In the genomic region with DNA sequence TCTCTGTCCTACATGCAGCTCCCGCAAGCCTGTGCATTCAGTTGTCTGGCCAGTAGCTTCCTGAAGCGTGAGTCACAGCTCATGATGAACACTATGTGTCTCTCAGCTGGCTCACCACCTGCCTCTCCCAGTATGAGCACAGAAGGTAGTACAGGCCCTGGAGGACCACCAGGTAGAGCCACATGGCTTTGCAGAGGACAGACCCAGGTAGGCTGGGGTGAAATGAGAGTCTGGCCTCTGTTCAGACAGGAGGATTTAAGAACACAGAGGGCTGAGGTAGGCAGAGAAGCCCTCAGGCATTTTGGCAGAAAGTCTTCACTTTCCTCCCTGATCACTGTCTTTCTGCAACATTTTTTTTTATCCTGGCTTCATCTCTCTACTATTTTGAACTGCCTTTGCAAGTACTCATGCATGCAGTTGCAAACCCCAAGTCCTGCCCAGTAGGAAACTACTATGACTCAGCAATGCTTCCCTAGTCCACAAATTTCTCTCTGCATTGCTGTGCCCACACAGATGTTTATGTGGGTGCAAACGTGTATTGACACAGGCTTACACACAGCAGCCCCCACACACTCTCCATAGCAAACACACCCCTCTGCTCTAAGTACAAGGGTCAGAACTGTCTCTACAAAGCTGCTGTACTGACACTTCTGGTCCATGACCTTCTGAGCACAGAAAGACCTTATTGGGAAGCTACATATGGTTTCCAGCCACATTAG, we compare ENCODE assay signal across 8 cellular contexts. TPM values are rescaled to one million over a fixed set of nuclear protein-coding genes. Genes with fewer than 3 reads are reported as not detected.
DNase-seq lines count a peak whose midpoint lies in the region; ATAC-seq and TF ChIP-seq lines count a peak whose summit lies in the region.

No MANE protein-coding gene starts in this region.

- CTCF ChIA-PET in naive thymus-derived CD4-positive, alpha-beta T cell (lab: Charles Lee) = no interaction called here

- H3K36me3 Mint-ChIP-seq in naive thymus-derived CD4-positive, alpha-beta T cell = no peaks in the 10 kb centered on the region

- H3K4me3 ChIP-seq in astrocyte of the spinal cord (ENCODE audit: low read depth, low read length) = no peak overlapping the region
- H3K4me3 ChIP-seq in naive thymus-derived CD4-positive, alpha-beta T cell (ENCODE audit: low read length) = no peak overlapping the region
- H3K4me3 ChIP-seq in effector memory CD4-positive, alpha-beta T cell (ENCODE audit: insufficient read depth, low read depth, low read length, poor library complexity, severe bottlenecking) = no peak overlapping the region

- peak; percentile 39 for DNase-seq in CMK (ENCODE audit: low read depth)
- peak; percentile 14 for DNase-seq in astrocyte of the spinal cord (ENCODE audit: low read depth, low spot score)
- no peak for DNase-seq in naive thymus-derived CD4-positive, alpha-beta T cell
- DNase-seq in iPS-NIHi11 (ENCODE audit: low spot score) = no peak
- DNase-seq in activated CD4-positive, CD25-positive, alpha-beta regulatory T cell (lab: John Stamatoyannopoulos, UW) = no peak
- no peak for DNase-seq in caudate nucleus (lab: John Stamatoyannopoulos, UW)
- DNase-seq in effector memory CD4-positive, alpha-beta T cell = no peak

- TF ChIP-seq CTCF in astrocyte of the spinal cord (IDR thresholded peaks at IDR 0.05; ENCODE audit: low read depth, low read length) = no peak

- H3K27ac Mint-ChIP-seq in naive thymus-derived CD4-positive, alpha-beta T cell = no peak overlapping the region

- ATAC-seq in HG03060 (IDR thresholded peaks at IDR 0.05; ENCODE audit: low read depth, unreplicated experiment) = peak; percentile 71
- ATAC-seq in naive thymus-derived CD4-positive, alpha-beta T cell = peak; percentile 34

- peaks cover 0 to 8% (median 0%) of the 10 kb centered on the region in 7 donors for H3K4me1 Mint-ChIP-seq in naive thymus-derived CD4-positive, alpha-beta T cell

- no peaks in the 10 kb centered on the region for H3K9me3 ChIP-seq in naive thymus-derived CD4-positive, alpha-beta T cell (ENCODE audit: control insufficient read depth in 2 of 3, low read length in 3 of 3)
- H3K9me3 ChIP-seq in effector memory CD4-positive, alpha-beta T cell (ENCODE audit: control insufficient read depth, low read length) = no peaks in the 10 kb centered on the region

- H3K27ac ChIP-seq in naive thymus-derived CD4-positive, alpha-beta T cell (ENCODE audit: low read depth, low read length) = no peak overlapping the region
- H3K27ac ChIP-seq in caudate nucleus (ENCODE audit: low read depth, low read length) = no peak overlapping the region
- H3K27ac ChIP-seq in effector memory CD4-positive, alpha-beta T cell (ENCODE audit: insufficient read depth, low read length, poor library complexity, severe bottlenecking) = no peak overlapping the region

- POLR2A ChIA-PET in naive thymus-derived CD4-positive, alpha-beta T cell (lab: Charles Lee) = no interaction called here

- H3K27me3 Mint-ChIP-seq in naive thymus-derived CD4-positive, alpha-beta T cell = peaks cover 4 to 39% (median 10%) of the 10 kb centered on the region in 5 donors

- no peaks in the 10 kb centered on the region for H3K36me3 ChIP-seq in naive thymus-derived CD4-positive, alpha-beta T cell (ENCODE audit: control insufficient read depth in 2 of 3, insufficient read depth in 3 of 3, low read length in 3 of 3)
- H3K36me3 ChIP-seq in effector memory CD4-positive, alpha-beta T cell (ENCODE audit: control insufficient read depth, insufficient read depth, low read length) = no peaks in the 10 kb centered on the region

- peaks cover 0 to 23% (median 5%) of the 10 kb centered on the region in 11 donors for H3K9me3 Mint-ChIP-seq in naive thymus-derived CD4-positive, alpha-beta T cell

- in situ Hi-C loops in astrocyte of the spinal cord (cut with HindIII; ENCODE audit: low sequenced_read_pairs) = no loop called here

- H3K27me3 ChIP-seq in naive thymus-derived CD4-positive, alpha-beta T cell (ENCODE audit: control insufficient read depth in 2 of 2, insufficient read depth in 2 of 2, low read length in 2 of 2) = no peaks in the 10 kb centered on the region
- no peaks in the 10 kb centered on the region for H3K27me3 ChIP-seq in effector memory CD4-positive, alpha-beta T cell (replicated peaks; ENCODE audit: control insufficient read depth, insufficient read depth, low read length, poor library complexity, severe bottlenecking)

- H3K4me1 ChIP-seq in naive thymus-derived CD4-positive, alpha-beta T cell (ENCODE audit: control insufficient read depth in 2 of 2, insufficient read depth in 2 of 2, low read length in 2 of 2) = no peaks in the 10 kb centered on the region
- no peaks in the 10 kb centered on the region for H3K4me1 ChIP-seq in effector memory CD4-positive, alpha-beta T cell (ENCODE audit: control insufficient read depth, insufficient read depth, low read length, poor library complexity, severe bottlenecking)

- no peak overlapping the region for H3K4me3 Mint-ChIP-seq in naive thymus-derived CD4-positive, alpha-beta T cell

- intact Hi-C loops in naive thymus-derived CD4-positive, alpha-beta T cell (cut with micrococcal nuclease) = no loop called here

RNA-seq across cellular contexts. Expression of a gene that starts 7.2 kb away (rescaled TPM):
- total RNA-seq in naive thymus-derived CD4-positive, alpha-beta T cell = not detected
- polyA plus RNA-seq in naive thymus-derived CD4-positive, alpha-beta T cell = not detected

RNA-seq across cellular contexts. Expression of a gene that starts 15.9 kb away (rescaled TPM):
- 1 to 10 TPM in 3 of 5 experiments, under 1 TPM in 2; 0.44 to 2.0 (median 1.2) TPM for total RNA-seq in naive thymus-derived CD4-positive, alpha-beta T cell
- under 1 TPM; 0.19 to 0.22 TPM for polyA plus RNA-seq in naive thymus-derived CD4-positive, alpha-beta T cell

Comparison
In these comparisons a context has a peak if more than half of its experiments do, and no peak if none do; other contexts are left out.
1. DNase-seq: peak in CMK (single experiment) and astrocyte of the spinal cord (single experiment); none in naive thymus-derived CD4-positive, alpha-beta T cell (0 of 9), iPS-NIHi11 (single experiment), activated CD4-positive, CD25-positive, alpha-beta regulatory T cell (0 of 4), caudate nucleus (0 of 61) and effector memory CD4-positive, alpha-beta T cell (0 of 3).